In genomic region chr7:24659505-24659904, GRCh38 we compare ENCODE assay signal across 20 cellular contexts.
A peak's percentile ranks its signal among the peaks of the same experiment; 100 is the strongest.
DNase-seq lines count a peak whose midpoint lies in the region; ATAC-seq and TF ChIP-seq lines count a peak whose summit lies in the region.
"Had no signal": no experiment of that assay in that cellular context is flagged by ENCODE, and none has a peak within 500 bp of the region (broad histone marks: within the 10 kb centered on the region; RNA-seq: fewer than 3 reads in every experiment).

No MANE protein-coding gene starts in this region.

- CTCF ChIA-PET in GM10248 (lab: Yijun Ruan, JAX), result interaction anchor here (0.8 to 1.6 kb wide), 8 partner anchors 11 to 268 kb away, joined by 3 to 7 read pairs (median 3); no protein-coding TSS in a partner anchor

- POLR2A ChIA-PET in GM10248 (lab: Yijun Ruan, JAX), result interaction anchor here (0.6 kb wide), 1 partner anchor 1381 kb away, joined by 3 read pairs; no protein-coding TSS in a partner anchor

- peak; percentile 58 for ATAC-seq in GM19328 (IDR thresholded peaks at IDR 0.05; ENCODE audit: unreplicated experiment)
- peak; percentile 80 for ATAC-seq in HG02588 (IDR thresholded peaks at IDR 0.05; ENCODE audit: unreplicated experiment)
- peak; percentile 57 for ATAC-seq in HG03196 (IDR thresholded peaks at IDR 0.05; ENCODE audit: unreplicated experiment)
- ATAC-seq: HepG2, mucosa of descending colon, PC-3 had no signal

- H3K4me3 ChIP-seq in MG63, result no peak overlapping the region
- H3K4me3 ChIP-seq: mucosa of descending colon had no signal

- no peaks in the 10 kb centered on the region for H3K9me3 ChIP-seq in MG63
- H3K9me3 ChIP-seq: mucosa of descending colon had no signal

- no peaks in the 10 kb centered on the region for H3K36me3 ChIP-seq in MG63

- H3K27me3 ChIP-seq in MG63, result no peaks in the 10 kb centered on the region

- peak; percentile 31 for DNase-seq in GM10248 (ENCODE audit: extremely low spot score)
- DNase-seq in NCI-H1105 (lab: John Stamatoyannopoulos, UW), result no peak
- DNase-seq in MG63, result no peak
- DNase-seq in inferior parietal cortex (ENCODE audit: extremely low spot score), result no peak
- DNase-seq in NCI-H1092 treated with DMSO at 0.1 percent for 48 hours (lab: John Stamatoyannopoulos, UW), result no peak
- DNase-seq: 8988T; activated CD4-positive, CD25-positive, alpha-beta regulatory T cell; activated CD8-positive, alpha-beta memory T cell treated with anti-CD3 and anti-CD28 coated beads, Interleukin-2, amount 50 U/mL, for 48 hours; activated naive CD8-positive, alpha-beta T cell treated with anti-CD3 and anti-CD28 coated beads, Interleukin-2, amount 10 ng/mL, durations not matched to agents 7 days and 5 days; CD4-positive, CD25-positive, alpha-beta regulatory T cell; mucosa of descending colon; NCI-H1048; NCI-H2171 treated with DMSO at 0.1 percent for 48 hours; PC-3; posterior cingulate gyrus; SW 1271 had no signal

- TF ChIP-seq CTCF in GM10248 (IDR thresholded peaks at IDR 0.05; ENCODE audit: control extremely low read depth, extremely low read depth, low read depth, missing control alignments), result no peak
